19 cellular contexts compared by ENCODE assay signal in the genomic region with DNA sequence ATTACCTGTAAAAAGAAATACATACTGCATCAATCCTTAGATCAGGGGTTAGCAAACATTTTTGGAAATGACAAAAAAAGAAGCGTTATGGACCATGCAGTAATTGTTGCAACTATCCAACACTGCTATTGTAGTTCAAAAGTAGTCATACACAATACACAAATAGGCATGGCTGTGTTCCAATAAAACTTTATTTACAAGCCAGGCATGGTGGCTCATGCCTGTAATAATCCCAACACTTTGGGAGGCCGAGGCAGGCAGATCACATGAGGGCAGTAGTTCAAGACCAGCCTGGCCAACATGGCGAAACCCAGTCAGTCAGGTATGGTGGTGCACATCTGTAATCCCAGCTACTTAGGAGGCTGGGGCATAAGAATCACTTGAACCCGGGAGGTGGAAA.
DNase-seq lines count a peak whose midpoint lies in the region; ATAC-seq, FAIRE-seq and TF ChIP-seq lines count a peak whose summit lies in the region.
"Had no signal": no experiment of that assay in that cellular context is flagged by ENCODE, and none has a peak within 500 bp of the region (broad histone marks: within the 10 kb centered on the region; RNA-seq: fewer than 3 reads in every experiment).

No MANE protein-coding gene starts in this region.

- H3K27me3 ChIP-seq in SU-DHL-6 (ENCODE audit: low read length) (no peaks in the 10 kb centered on the region), K562 (ENCODE audit: control insufficient read depth in 2 of 2, insufficient read depth in 2 of 2, low read length in 2 of 2) (no peaks in the 10 kb centered on the region), small intestine (ENCODE audit: control insufficient read depth in 2 of 2, insufficient read depth in 2 of 2, low read length in 2 of 2) (no peaks in the 10 kb centered on the region)

- H3F3A ChIP-seq in SU-DHL-6 (ENCODE audit: insufficient read depth): peaks cover 54% of the 10 kb centered on the region

- TF ChIP-seq POLR2A in GM12892 (IDR thresholded peaks at IDR 0.05; ENCODE audit: low read depth, low read length) (no peak), K562 (conservative IDR thresholded peaks at IDR 0.05) (no peak)

- no TSS peak for BruUV-seq in K562 (replicated peaks; lab: Mats Ljungman, UMichigan)

- CTCF ChIA-PET in K562 (lab: Yijun Ruan, JAX; ENCODE audit: low intra/inter-chr PET ratio): no interaction called here

- 95% methylated on average over 4 of the region's 4 CpGs for WGBS in K562 (ENCODE audit: insufficient coverage, low coverage, missing lambda C conversion rate)
- 96 to 98% (median 96%) methylated on average over 4 of the region's 4 CpGs for WGBS in small intestine, 3 donors

- TF ChIP-seq CTCF in SU-DHL-6 (IDR thresholded peaks at IDR 0.05; ENCODE audit: insufficient read depth, low read length, poor library complexity, severe bottlenecking) (no peak), K562 (IDR thresholded peaks at IDR 0.05 in 2 of 3, conservative IDR thresholded peaks at IDR 0.05 in 1 of 3; ENCODE audit: insufficient read depth in 2 of 3, low read depth in 1 of 3, low read length in 3 of 3) (no peak)

- H3K36me3 ChIP-seq in SU-DHL-6 (ENCODE audit: low read length): peaks cover 24% of the 10 kb centered on the region
- peaks cover 3% of the 10 kb centered on the region; the same call in 2 of the 3 replicates for H3K36me3 ChIP-seq in K562 (ENCODE audit: control insufficient read depth, insufficient read depth, low read length)
- H3K36me3 ChIP-seq in small intestine (ENCODE audit: control insufficient read depth in 2 of 2, insufficient read depth in 2 of 2, low read length in 2 of 2): peaks cover 0 to 2% of the 10 kb centered on the region in 2 donors
- H3K36me3 ChIP-seq: HAP-1 had no signal

- intact Hi-C loops in K562 (cut with micrococcal nuclease): no loop called here

- H3K9ac ChIP-seq in SU-DHL-6 (ENCODE audit: low read length): no peak overlapping the region
- no peak overlapping the region for H3K9ac ChIP-seq in K562 (ENCODE audit: insufficient read depth in 1 of 2, low read depth in 2 of 2, low read length in 2 of 2)
- H3K9ac ChIP-seq: GM23248 had no signal

- H2AFZ ChIP-seq in SU-DHL-6 (ENCODE audit: low read depth, low read length, severe bottlenecking): no peak overlapping the region
- H2AFZ ChIP-seq in K562 (ENCODE audit: low read depth, low read length): no peak overlapping the region
- H2AFZ ChIP-seq: GM23248 had no signal

- no peaks in the 10 kb centered on the region for H3K9me1 ChIP-seq in K562 (ENCODE audit: control insufficient read depth, insufficient read depth, low read length)

- ATAC-seq in K562: no peak
- ATAC-seq: CD8-positive, alpha-beta T cell had no signal

- 0 out of 2 replicates have a peak, but pooled peaks cover 3% of the 10 kb centered on the region for H4K20me1 ChIP-seq in SU-DHL-6 (ENCODE audit: low read depth, low read length)
- no peaks in the 10 kb centered on the region for H4K20me1 ChIP-seq in K562 (replicated peaks; ENCODE audit: control insufficient read depth, insufficient read depth, low read length)

- H3K4me3 ChIP-seq in SU-DHL-6 (ENCODE audit: insufficient read depth, low read length, poor library complexity, severe bottlenecking) (no peak overlapping the region), K562 (no peak overlapping the region), small intestine (ENCODE audit: low read depth in 1 of 2, low read length in 2 of 2) (no peak overlapping the region)
- H3K4me3 ChIP-seq: GM23248, HAP-1 had no signal

- in situ Hi-C loops in K562 (cut with MboI): no loop called here

- peak overlapping the region; percentile 93 for H3K27ac ChIP-seq in SU-DHL-6 (ENCODE audit: low read depth, low read length)
- no peak overlapping the region for H3K27ac ChIP-seq in K562 (ENCODE audit: extremely low read depth, low read depth, low read length)
- H3K27ac ChIP-seq in small intestine (ENCODE audit: low read depth in 1 of 2, low read length in 1 of 2): no peak overlapping the region
- H3K27ac ChIP-seq: GM23248 had no signal

- no peak for TF ChIP-seq EP300 in K562 (IDR thresholded peaks at IDR 0.05; ENCODE audit: low read length)

- H3K9me3 ChIP-seq in SU-DHL-6 (ENCODE audit: insufficient read depth, low read length) (no peaks in the 10 kb centered on the region), K562 (replicated peaks; ENCODE audit: control insufficient read depth, insufficient read depth, low read depth, low read length) (no peaks in the 10 kb centered on the region), small intestine (ENCODE audit: control insufficient read depth, low read depth) (no peaks in the 10 kb centered on the region)
- H3K9me3 ChIP-seq: Caco-2, HAP-1 had no signal

- TF ChIP-seq RAD21 in K562 (CRISPR knock-in tag; conservative IDR thresholded peaks at IDR 0.05 in 1 of 2, IDR thresholded peaks at IDR 0.05 in 1 of 2): no peak

- POLR2A ChIA-PET in K562 (lab: Yijun Ruan, JAX): no interaction called here

- H3K4me1 ChIP-seq in K562 (replicated peaks in 1 of 2; ENCODE audit: control insufficient read depth in 2 of 2, insufficient read depth in 2 of 2, low read length in 2 of 2): no peaks in the 10 kb centered on the region
- H3K4me1 ChIP-seq in small intestine (ENCODE audit: control insufficient read depth in 2 of 2, insufficient read depth in 1 of 2, low read depth in 1 of 2, low read length in 1 of 2): no peaks in the 10 kb centered on the region
- H3K4me1 ChIP-seq: Caco-2 had no signal

- FAIRE-seq in GM12892 (lab: Jason Lieb, UNC) (peak; percentile 17), GM19239 (lab: Jason Lieb, UNC) (peak; percentile 31), K562 (lab: Jason Lieb, UNC) (no peak), small intestine (lab: Jason Lieb, UNC) (no peak)
- FAIRE-seq: GM12891 had no signal

- H3K79me2 ChIP-seq in SU-DHL-6 (ENCODE audit: insufficient read depth, low read length) (peaks cover 99% of the 10 kb centered on the region), K562 (ENCODE audit: control insufficient read depth, insufficient read depth, low read length) (peaks cover 14% of the 10 kb centered on the region; the same call in 2 of the 3 replicates)

- H3K4me2 ChIP-seq in SU-DHL-6 (ENCODE audit: low read depth, low read length, poor library complexity, severe bottlenecking) (no peak overlapping the region), K562 (ENCODE audit: insufficient read depth, low read length) (no peak overlapping the region)

- DNase-seq in GM12892 (ENCODE audit: insufficient read length) (no peak), GM19239 (ENCODE audit: insufficient read length, low spot score) (no peak), K562 (ENCODE audit: extremely low read depth in 1 of 4, low spot score in 3 of 4) (no peak), small intestine (no peak), OCI-M2 (lab: John Stamatoyannopoulos, UW; ENCODE audit: unreplicated experiment) (no peak), GOT3 (lab: John Stamatoyannopoulos, UW) (no peak)
- DNase-seq: C1 segment of cervical spinal cord; Caco-2; CD4-positive, CD25-positive, alpha-beta regulatory T cell; CD8-positive, alpha-beta T cell; DMS153; DMS79; EL; GDM1; GM23248; HFFc6 had no signal

- no peaks in the 10 kb centered on the region for H3K9me2 ChIP-seq in SU-DHL-6 (replicated peaks; ENCODE audit: insufficient read depth, low read length)
